24 cellular contexts compared by ENCODE assay signal in the genomic region with DNA sequence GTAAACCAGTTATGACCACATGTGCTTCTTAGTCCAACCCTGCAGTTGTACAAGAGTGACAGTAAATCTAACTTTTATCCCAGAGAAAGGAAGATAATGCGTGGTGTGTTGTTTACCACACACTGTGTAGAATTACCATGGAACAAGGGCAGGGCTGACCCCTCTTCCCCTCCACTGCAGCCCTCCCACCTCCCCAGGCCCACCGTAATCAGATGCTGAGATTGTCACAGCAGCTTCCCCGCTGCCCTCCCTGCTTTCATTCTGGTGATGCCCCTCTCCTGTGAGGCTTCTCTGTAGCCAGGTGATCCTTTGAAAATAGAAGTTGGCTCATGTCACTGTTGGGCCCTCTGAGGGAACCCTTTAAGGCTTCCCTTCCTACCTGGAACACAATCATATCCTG.
"Had no signal": no experiment of that assay in that cellular context is flagged by ENCODE, and none has a peak within 500 bp of the region (broad histone marks: within the 10 kb centered on the region; RNA-seq: fewer than 3 reads in every experiment).

No MANE protein-coding gene starts in this region.

- H3K4me3 ChIP-seq: esophagus squamous epithelium, gastroesophageal sphincter, lung, pancreas, prostate gland, right lobe of liver, testis, tibial nerve, upper lobe of right lung, vagina had no signal

- H3K27me3 Mint-ChIP-seq: dendritic cell treated with granulocyte-macrophage colony-stimulating factor and Interleukin-4, amounts not matched to agents 40 ng/mL and 50 ng/mL, for 4 days; effector memory CD8-positive, alpha-beta T cell; natural killer cell treated with Interleukin-12 subunit alpha and Interleukin-12 subunit beta and Interleukin-15 and Interleukin-18, amount 100 ng/mL, for 72 hours; stimulated activated naive CD8-positive, alpha-beta T cell treated with anti-CD3 and anti-CD28 coated beads, Interleukin-15, Interleukin-2, amounts not matched to agents 100 ng/mL and 50 ng/mL, for 24 hours had no signal

- H3K36me3 ChIP-seq: esophagus squamous epithelium, gastroesophageal sphincter, pancreas, prostate gland, right lobe of liver, tibial nerve, upper lobe of right lung, vagina had no signal

- DNase-seq: effector memory CD8-positive, alpha-beta T cell; esophagus squamous epithelium; foreskin fibroblast; glutamatergic neuron; islet precursor cell; left ventricle myocardium superior; mesendoderm; occipital lobe; pancreas; retina; right lobe of liver; stimulated activated CD4-positive, alpha-beta T cell treated with anti-CD3 and anti-CD28 coated beads, Interleukin-15, amount 100 ng/mL, for 24 hours; stimulated activated CD4-positive, alpha-beta T cell treated with anti-CD3 and anti-CD28 coated beads, Interleukin-1b, Interleukin-23, amount 100 ng/mL, for 48 hours; stimulated activated CD4-positive, alpha-beta T cell treated with anti-CD3 and anti-CD28 coated beads, Interleukin-4, amount 100 ng/mL, for 24 hours; testis; upper lobe of right lung had no signal

- H3K36me3 Mint-ChIP-seq: natural killer cell treated with Interleukin-12 subunit alpha and Interleukin-12 subunit beta and Interleukin-15 and Interleukin-18, amount 100 ng/mL, for 72 hours had no signal

- H3K27me3 ChIP-seq: esophagus squamous epithelium, gastroesophageal sphincter, pancreas, right lobe of liver, testis, tibial nerve, upper lobe of right lung, vagina had no signal

- H3K9me3 Mint-ChIP-seq: dendritic cell treated with granulocyte-macrophage colony-stimulating factor and Interleukin-4, amounts not matched to agents 40 ng/mL and 50 ng/mL, for 4 days; effector memory CD8-positive, alpha-beta T cell; natural killer cell treated with Interleukin-12 subunit alpha and Interleukin-12 subunit beta and Interleukin-15 and Interleukin-18, amount 100 ng/mL, for 72 hours; stimulated activated naive CD8-positive, alpha-beta T cell treated with anti-CD3 and anti-CD28 coated beads, Interleukin-15, Interleukin-2, amounts not matched to agents 100 ng/mL and 50 ng/mL, for 24 hours had no signal

- H3K4me1 ChIP-seq: gastroesophageal sphincter, pancreas, prostate gland, right lobe of liver, testis, tibial nerve, upper lobe of right lung, vagina had no signal

- H3K9me3 ChIP-seq: esophagus squamous epithelium, gastroesophageal sphincter, pancreas, prostate gland, right lobe of liver, testis, tibial nerve, upper lobe of right lung, vagina had no signal

- ATAC-seq: effector memory CD8-positive, alpha-beta T cell; gastroesophageal sphincter; left ventricle myocardium superior; natural killer cell treated with Interleukin-12 subunit alpha and Interleukin-12 subunit beta and Interleukin-15 and Interleukin-18, amount 100 ng/mL, for 72 hours; pancreas; right lobe of liver; upper lobe of right lung had no signal

- H3K27ac Mint-ChIP-seq: dendritic cell treated with granulocyte-macrophage colony-stimulating factor and Interleukin-4, amounts not matched to agents 40 ng/mL and 50 ng/mL, for 4 days; effector memory CD8-positive, alpha-beta T cell; stimulated activated naive CD8-positive, alpha-beta T cell treated with anti-CD3 and anti-CD28 coated beads, Interleukin-15, Interleukin-2, amounts not matched to agents 100 ng/mL and 50 ng/mL, for 24 hours had no signal

- H3K4me3 Mint-ChIP-seq: dendritic cell treated with granulocyte-macrophage colony-stimulating factor and Interleukin-4, amounts not matched to agents 40 ng/mL and 50 ng/mL, for 4 days; effector memory CD8-positive, alpha-beta T cell; natural killer cell treated with Interleukin-12 subunit alpha and Interleukin-12 subunit beta and Interleukin-15 and Interleukin-18, amount 100 ng/mL, for 72 hours; stimulated activated naive CD8-positive, alpha-beta T cell treated with anti-CD3 and anti-CD28 coated beads, Interleukin-15, Interleukin-2, amounts not matched to agents 100 ng/mL and 50 ng/mL, for 24 hours had no signal

- H3K27ac ChIP-seq: esophagus squamous epithelium, gastroesophageal sphincter, pancreas, prostate gland, right lobe of liver, testis, tibial nerve, upper lobe of right lung, vagina had no signal
